In genomic region chr7:117338020-117338419, GRCh38 we compare ENCODE assay signal across 1 cellular context.
TF ChIP-seq lines count a peak whose summit lies in the region.

No MANE protein-coding gene starts in this region.

TF ChIP-seq in A549, 52 proteins besides CTCF, POLR2A, EP300 and RAD21 (continued from another document):
- TF ChIP-seq BCL3 (IDR thresholded peaks at IDR 0.05): no peak
- TF ChIP-seq EHF (CRISPR knock-in tag; IDR thresholded peaks at IDR 0.05): no peak
- no peak for TF ChIP-seq NPAS2 (CRISPR knock-in tag; IDR thresholded peaks at IDR 0.05; ENCODE audit: borderline replicate concordance)
- TF ChIP-seq FOXS1 (CRISPR knock-in tag; IDR thresholded peaks at IDR 0.05): no peak
- no peak for TF ChIP-seq CHD2 (IDR thresholded peaks at IDR 0.05; ENCODE audit: low read length, partially characterized antibody)
- no peak for TF ChIP-seq KDM1A (IDR thresholded peaks at IDR 0.05; ENCODE audit: low read depth)
- no peak for TF ChIP-seq PHF8 (IDR thresholded peaks at IDR 0.05; ENCODE audit: borderline replicate concordance, low read depth)
- TF ChIP-seq SMC3 (IDR thresholded peaks at IDR 0.05): no peak
